20 cellular contexts compared by ENCODE assay signal in the genomic region with DNA sequence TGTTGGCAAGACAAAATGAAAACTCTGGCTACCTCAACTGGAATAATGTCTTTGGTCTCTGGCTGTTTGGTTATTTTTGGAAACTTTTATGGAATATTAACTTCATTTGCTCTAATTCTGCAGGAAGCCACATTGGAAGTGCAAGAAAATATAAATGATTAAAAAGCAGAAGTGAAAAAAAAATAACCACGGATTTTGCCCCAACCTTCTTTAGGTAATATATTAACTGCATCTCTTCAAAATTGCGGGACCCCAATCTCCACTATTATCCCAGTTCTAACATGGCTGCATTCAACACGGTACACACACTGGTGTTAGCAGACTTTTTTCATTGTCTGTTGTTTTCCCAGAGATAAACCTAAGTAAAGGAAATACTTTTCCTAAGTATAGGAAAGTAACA. TPM values are rescaled to one million over a fixed set of nuclear protein-coding genes. Genes with fewer than 3 reads are reported as not detected.
DNase-seq lines count a peak whose midpoint lies in the region; ATAC-seq and TF ChIP-seq lines count a peak whose summit lies in the region.
"Had no signal": no experiment of that assay in that cellular context is flagged by ENCODE, and none has a peak within 500 bp of the region (broad histone marks: within the 10 kb centered on the region; RNA-seq: fewer than 3 reads in every experiment).

No MANE protein-coding gene starts in this region.

- H3F3A ChIP-seq in SK-N-SH (replicated peaks; ENCODE audit: insufficient read depth) = no peaks in the 10 kb centered on the region

- TF ChIP-seq EP300 in SK-N-SH (IDR thresholded peaks at IDR 0.05; ENCODE audit: borderline replicate concordance in 1 of 2, low read depth in 1 of 2, low read length in 1 of 2) = no peak

- WGBS in SK-N-SH (ENCODE audit: low lambda C conversion rate) = 39% methylated on average over 3 of the region's 3 CpGs

- H3K9me2 ChIP-seq in SK-N-SH = no peaks in the 10 kb centered on the region

- H3K36me3 ChIP-seq in SK-N-SH (replicated peaks in 1 of 2; ENCODE audit: control insufficient read depth in 1 of 2, insufficient read depth in 2 of 2, low read length in 1 of 2) = peaks cover 0 to 25% of the 10 kb centered on the region in 2 experiments
- H3K36me3 ChIP-seq: BLaER1 had no signal

- H3K9ac ChIP-seq in SK-N-SH = peak overlapping the region; percentile 56; the same call in 1 of the 2 replicates
- H3K9ac ChIP-seq: BLaER1 had no signal

- H3K36me3 Mint-ChIP-seq in chondrocyte (ENCODE audit: low read depth) = peaks cover 5% of the 10 kb centered on the region
- H3K36me3 Mint-ChIP-seq in neural crest cell (ENCODE audit: low read depth) = no peaks in the 10 kb centered on the region
- H3K36me3 Mint-ChIP-seq in activated CD8-positive, alpha-beta memory T cell treated with anti-CD3 and anti-CD28 coated beads, Interleukin-2, amount 10 ng/mL, durations not matched to agents 7 days and 5 days = no peaks in the 10 kb centered on the region

- no peak overlapping the region for H3K4me3 ChIP-seq in SK-N-SH (ENCODE audit: low read depth in 2 of 2, low read length in 1 of 2)
- H3K4me3 ChIP-seq: BLaER1 had no signal

- no peak overlapping the region; the same call in 1 of the 2 replicates for H2AFZ ChIP-seq in SK-N-SH (ENCODE audit: low read depth)

- no peaks in the 10 kb centered on the region for H3K27me3 ChIP-seq in SK-N-SH (ENCODE audit: insufficient read depth)
- H3K27me3 ChIP-seq: BLaER1 had no signal

- CTCF ChIA-PET in SK-N-SH (lab: Yijun Ruan, JAX) = no interaction called here
- CTCF ChIA-PET in activated CD8-positive, alpha-beta memory T cell treated with anti-CD3 and anti-CD28 coated beads, Interleukin-2, amount 10 ng/mL, durations not matched to agents 7 days and 5 days (lab: Charles Lee) = no interaction called here

- H3K4me1 ChIP-seq in SK-N-SH (ENCODE audit: control insufficient read depth in 1 of 2, insufficient read depth in 2 of 2, low read depth in 1 of 2, low read length in 1 of 2) = peaks cover 0 to 18% of the 10 kb centered on the region in 2 experiments; a peak in 2 of 4 replicates
- H3K4me1 ChIP-seq: BLaER1 had no signal

- H3K79me2 ChIP-seq in SK-N-SH (ENCODE audit: insufficient read depth) = peaks cover 60% of the 10 kb centered on the region

- H3K27me3 Mint-ChIP-seq in chondrocyte (ENCODE audit: low read depth) = no peaks in the 10 kb centered on the region
- H3K27me3 Mint-ChIP-seq in neural crest cell (ENCODE audit: low read depth) = no peaks in the 10 kb centered on the region
- peaks cover 14% of the 10 kb centered on the region for H3K27me3 Mint-ChIP-seq in activated CD8-positive, alpha-beta memory T cell treated with anti-CD3 and anti-CD28 coated beads, Interleukin-2, amount 10 ng/mL, durations not matched to agents 7 days and 5 days

- H3K9me3 Mint-ChIP-seq in chondrocyte (ENCODE audit: low read depth) (no peaks in the 10 kb centered on the region), neural crest cell (no peaks in the 10 kb centered on the region)
- H3K9me3 Mint-ChIP-seq in activated CD8-positive, alpha-beta memory T cell treated with anti-CD3 and anti-CD28 coated beads, Interleukin-2, amount 10 ng/mL, durations not matched to agents 7 days and 5 days (ENCODE audit: low read depth) = no peaks in the 10 kb centered on the region

- H3K4me3 Mint-ChIP-seq in chondrocyte (ENCODE audit: unreplicated experiment) (no peak overlapping the region), neural crest cell (no peak overlapping the region)
- H3K4me3 Mint-ChIP-seq in activated CD8-positive, alpha-beta memory T cell treated with anti-CD3 and anti-CD28 coated beads, Interleukin-2, amount 10 ng/mL, durations not matched to agents 7 days and 5 days = no peak overlapping the region

- H3K27ac Mint-ChIP-seq in chondrocyte (ENCODE audit: unreplicated experiment) (peak overlapping the region; percentile 81), neural crest cell (ENCODE audit: unreplicated experiment) (peak overlapping the region; percentile 59)
- no peak overlapping the region for H3K27ac Mint-ChIP-seq in activated CD8-positive, alpha-beta memory T cell treated with anti-CD3 and anti-CD28 coated beads, Interleukin-2, amount 10 ng/mL, durations not matched to agents 7 days and 5 days

- peaks cover 33% of the 10 kb centered on the region for H3K4me1 Mint-ChIP-seq in chondrocyte (ENCODE audit: low read depth)
- H3K4me1 Mint-ChIP-seq in neural crest cell = peaks cover 21% of the 10 kb centered on the region
- no peaks in the 10 kb centered on the region for H3K4me1 Mint-ChIP-seq in activated CD8-positive, alpha-beta memory T cell treated with anti-CD3 and anti-CD28 coated beads, Interleukin-2, amount 10 ng/mL, durations not matched to agents 7 days and 5 days

- H3K27ac ChIP-seq in SK-N-SH (ENCODE audit: low read depth in 2 of 2, low read length in 1 of 2) = peak overlapping the region in 1 of 2 experiments; percentile 65; a peak in 2 of 4 replicates
- H3K27ac ChIP-seq: 22Rv1, BLaER1, RWPE1 had no signal

- TF ChIP-seq CTCF in SK-N-SH (IDR thresholded peaks at IDR 0.05) (no peak), chondrocyte (IDR thresholded peaks at IDR 0.05) (no peak), neural crest cell (conservative IDR thresholded peaks at IDR 0.05) (no peak)

- peak overlapping the region; percentile 22; the same call in 1 of the 2 replicates for H3K4me2 ChIP-seq in SK-N-SH
- H3K4me2 ChIP-seq: BLaER1 had no signal

- POLR2A ChIA-PET in SK-N-SH (lab: Yijun Ruan, JAX) = no interaction called here

- no peaks in the 10 kb centered on the region for H3K9me3 ChIP-seq in SK-N-SH
- H3K9me3 ChIP-seq: BLaER1 had no signal

- H4K20me1 ChIP-seq in SK-N-SH (ENCODE audit: insufficient read depth) = no peaks in the 10 kb centered on the region
- H4K20me1 ChIP-seq: BLaER1 had no signal

- no peak for ATAC-seq in SK-N-SH treated with all-trans-retinoic acid at 6 μM for 48 hours
- ATAC-seq in HG03520 (IDR thresholded peaks at IDR 0.05; ENCODE audit: unreplicated experiment) = no peak
- no peak for ATAC-seq in GM19467 (IDR thresholded peaks at IDR 0.05; ENCODE audit: unreplicated experiment)
- ATAC-seq in activated CD8-positive, alpha-beta memory T cell treated with anti-CD3 and anti-CD28 coated beads, Interleukin-2, amount 10 ng/mL, durations not matched to agents 7 days and 5 days = no peak

- DNase-seq in SK-N-SH = no peak
- no peak for DNase-seq in chondrocyte (ENCODE audit: low spot score)
- DNase-seq in neural crest cell (ENCODE audit: low read depth, low spot score) = no peak
- no peak for DNase-seq in HuH-7 (ENCODE audit: low spot score)
- DNase-seq in activated CD8-positive, alpha-beta memory T cell treated with anti-CD3 and anti-CD28 coated beads, Interleukin-2, amount 10 ng/mL, durations not matched to agents 7 days and 5 days = no peak
- DNase-seq: DMS153, EL, GOT3, IMR-90, MV-4-11, NCI-H1417 treated with DMSO at 0.1 percent for 48 hours, NCI-H2029 treated with DMSO at 0.1 percent for 48 hours, NCI-H2227 treated with DMSO at 0.1 percent for 48 hours, NCI-H526 treated with DMSO at 0.1 percent for 48 hours had no signal

- TF ChIP-seq RAD21 in SK-N-SH (IDR thresholded peaks at IDR 0.05; ENCODE audit: low read length) = no peak

TF ChIP-seq in SK-N-SH, 30 proteins besides CTCF, POLR2A, EP300 and RAD21 (continues in another document):
- TF ChIP-seq ELF1 (IDR thresholded peaks at IDR 0.05) (no peak), GATA2 (CRISPR knock-in tag; IDR thresholded peaks at IDR 0.05) (no peak), JUND (IDR thresholded peaks at IDR 0.05) (no peak), RXRA (IDR thresholded peaks at IDR 0.05; ENCODE audit: borderline replicate concordance, low read depth) (no peak), EZH2phosphoT487 (IDR thresholded peaks at IDR 0.05; ENCODE audit: borderline replicate concordance, low read depth) (no peak)
- TF ChIP-seq, protein P1, sequence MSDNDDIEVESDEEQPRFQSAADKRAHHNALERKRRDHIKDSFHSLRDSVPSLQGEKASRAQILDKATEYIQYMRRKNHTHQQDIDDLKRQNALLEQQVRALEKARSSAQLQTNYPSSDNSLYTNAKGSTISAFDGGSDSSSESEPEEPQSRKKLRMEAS (IDR thresholded peaks at IDR 0.05; ENCODE audit: low read depth) = no peak
- TF ChIP-seq, protein P2, sequence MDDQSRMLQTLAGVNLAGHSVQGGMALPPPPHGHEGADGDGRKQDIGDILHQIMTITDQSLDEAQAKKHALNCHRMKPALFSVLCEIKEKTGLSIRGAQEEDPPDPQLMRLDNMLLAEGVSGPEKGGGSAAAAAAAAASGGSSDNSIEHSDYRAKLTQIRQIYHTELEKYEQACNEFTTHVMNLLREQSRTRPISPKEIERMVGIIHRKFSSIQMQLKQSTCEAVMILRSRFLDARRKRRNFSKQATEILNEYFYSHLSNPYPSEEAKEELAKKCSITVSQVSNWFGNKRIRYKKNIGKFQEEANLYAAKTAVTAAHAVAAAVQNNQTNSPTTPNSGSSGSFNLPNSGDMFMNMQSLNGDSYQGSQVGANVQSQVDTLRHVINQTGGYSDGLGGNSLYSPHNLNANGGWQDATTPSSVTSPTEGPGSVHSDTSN (IDR thresholded peaks at IDR 0.05) = no peak

TF ChIP-seq in SK-N-SH treated with all-trans-retinoic acid at 6 μM for 48 hours, 23 proteins besides CTCF, POLR2A, EP300 and RAD21:
- TF ChIP-seq GLIS3 (CRISPR knock-in tag; IDR thresholded peaks at IDR 0.05) = no peak

RNA-seq across cellular contexts. Expression of a gene that starts 23.0 kb away (rescaled TPM):
- 4.7 and 5.1 TPM in 2 replicates for polyA plus RNA-seq in SK-N-SH (2012; rRNA removed)
- polyA plus RNA-seq in SK-N-SH (2012; cell fraction: cytosol; rRNA removed) = 4.2 and 5.3 TPM in 2 replicates
- 8.2 and 10.9 TPM in 2 replicates for polyA plus RNA-seq in SK-N-SH (2012; cell fraction: nucleus; rRNA removed)
- total RNA-seq in chondrocyte (21.2 to 28.4 TPM (median 27.9 TPM) in 3 replicates), neural crest cell (5.9 and 6.8 TPM in 2 replicates)
- under 1 TPM in 1 of 2 experiments, not detected in 1; 0.30 TPM for total RNA-seq in activated CD8-positive, alpha-beta memory T cell treated with anti-CD3 and anti-CD28 coated beads, Interleukin-2, amount 10 ng/mL, durations not matched to agents 7 days and 5 days
